ENCODE assay signal across 8 cellular contexts in genomic region chr19:40807147-40808020, GRCh38. TPM values are rescaled to one million over a fixed set of nuclear protein-coding genes. Genes with fewer than 3 reads are reported as not detected.
DNase-seq lines count a peak whose midpoint lies in the region; ATAC-seq and TF ChIP-seq lines count a peak whose summit lies in the region.

No MANE protein-coding gene starts in this region.

- no peak overlapping the region for H3K27ac ChIP-seq in PC-3 (ENCODE audit: low read length)
- H3K27ac ChIP-seq in gastrocnemius medialis: peak overlapping the region; percentile 54 to 96 (median 96)

- H3K9ac ChIP-seq in PC-3 (ENCODE audit: low read length): no peak overlapping the region

- H3K9me3 ChIP-seq in PC-3 (ENCODE audit: low read length) (no peaks in the 10 kb centered on the region), gastrocnemius medialis (no peaks in the 10 kb centered on the region)

- 0 out of 2 replicates have a peak, but pooled peaks cover 7% of the 10 kb centered on the region for H4K20me1 ChIP-seq in PC-3 (ENCODE audit: low read length)

- H3K4me3 ChIP-seq in PC-3 (ENCODE audit: low read length) (no peak overlapping the region), epithelial cell of esophagus (ENCODE audit: low read length) (no peak overlapping the region), gastrocnemius medialis (peak overlapping the region in 2 of 4 donors; percentile 6)

- peak; percentile 54 for ATAC-seq in PC-3
- no peak for ATAC-seq in gastrocnemius medialis
- no peak for ATAC-seq in HG03139 (IDR thresholded peaks at IDR 0.05; ENCODE audit: unreplicated experiment)
- ATAC-seq in GM18520 (IDR thresholded peaks at IDR 0.05; ENCODE audit: unreplicated experiment): no peak

- H3K4me2 ChIP-seq in PC-3 (ENCODE audit: low read length): no peak overlapping the region

- no peaks in the 10 kb centered on the region for H3K9me2 ChIP-seq in PC-3 (replicated peaks; ENCODE audit: low read length)

- intact Hi-C loops in PC-3 (cut with micrococcal nuclease): no loop called here
- intact Hi-C loops in gastrocnemius medialis (cut with DNase I; ENCODE audit: low total_unique reads): loop anchor here (2.0 kb wide), 1 partner anchor 57 kb away; the partner anchor contains the start of genes ACTMAP and SNRPA

- TF ChIP-seq POLR2A in gastrocnemius medialis (IDR thresholded peaks at IDR 0.05): no peak

- peaks cover 32% of the 10 kb centered on the region for H3K79me2 ChIP-seq in PC-3 (ENCODE audit: low read length)

- H3K36me3 ChIP-seq in PC-3 (ENCODE audit: low read depth, low read length) (peaks cover 6% of the 10 kb centered on the region), gastrocnemius medialis (peaks cover 0 to 20% of the 10 kb centered on the region in 2 donors)

- in situ Hi-C loops in gastrocnemius medialis (cut with MboI; ENCODE audit: low sequenced_read_pairs in 4 of 4): no loop called here

- H3K27me3 ChIP-seq in PC-3 (ENCODE audit: low read length): no peaks in the 10 kb centered on the region
- no peaks in the 10 kb centered on the region for H3K27me3 ChIP-seq in gastrocnemius medialis

- POLR2A ChIA-PET in PC-3 (lab: Charles Lee; ENCODE audit: unreplicated experiment): no interaction called here

- peaks cover 12% of the 10 kb centered on the region; the same call in 1 of the 2 replicates for H3K4me1 ChIP-seq in PC-3 (ENCODE audit: insufficient read depth, low read length)
- peaks cover 63 to 67% of the 10 kb centered on the region in 2 donors for H3K4me1 ChIP-seq in gastrocnemius medialis

- no TSS peak for BruUV-seq in PC-3 (replicated peaks; lab: Mats Ljungman, UMichigan)

- H3F3A ChIP-seq in PC-3 (ENCODE audit: low read length, unreplicated experiment): no peaks in the 10 kb centered on the region

- CTCF ChIA-PET in PC-3 (lab: Charles Lee): interaction anchor here (0.7 kb wide), 1 partner anchor 9 kb away, joined by 3 read pairs; the partner anchor contains the start of gene EGLN2

- no peak overlapping the region for H2AFZ ChIP-seq in PC-3 (ENCODE audit: low read length)

- DNase-seq in NCI-H2196 (lab: John Stamatoyannopoulos, UW; ENCODE audit: unreplicated experiment) (peak; percentile 22), NCI-H2196 treated with DMSO at 0.1 percent for 48 hours (lab: John Stamatoyannopoulos, UW; ENCODE audit: unreplicated experiment) (no peak), PC-3 (peak; percentile 49), epithelial cell of esophagus (ENCODE audit: low read depth) (peak; percentile 43), gastrocnemius medialis (no peak), A172 (ENCODE audit: low spot score) (no peak)

- peak; percentile 59 for TF ChIP-seq CTCF in PC-3 (conservative IDR thresholded peaks at IDR 0.05; ENCODE audit: low read depth, low read length)
- peak; percentile 47 for TF ChIP-seq CTCF in epithelial cell of esophagus (IDR thresholded peaks at IDR 0.05; ENCODE audit: insufficient read depth, low read depth, low read length, missing control alignments)
- TF ChIP-seq CTCF in gastrocnemius medialis (IDR thresholded peaks at IDR 0.05 in 4 of 5, conservative IDR thresholded peaks at IDR 0.05 in 1 of 5): peak in 1 of 5 experiments; percentile 4

RNA-seq across cellular contexts. Expression of gene EGLN2, which starts 8.4 kb away (rescaled TPM):
- 36.6 and 58.9 TPM in 2 replicates for total RNA-seq in PC-3 (2014; rRNA removed)
- total RNA-seq in gastrocnemius medialis: 10 to 100 TPM; 42.7 to 56.6 (median 47.9) TPM
- 80.0 and 123 TPM in 2 replicates for total RNA-seq in A172 (2014; rRNA removed; shearing (Covaris generic))

RNA-seq across cellular contexts. Expression of gene RAB4B, which starts 29.3 kb away (rescaled TPM):
- total RNA-seq in PC-3 (2014; rRNA removed) (7.4 and 13.9 TPM in 2 replicates), gastrocnemius medialis (10 to 100 TPM; 14.9 to 27.2 (median 19.7) TPM)
- total RNA-seq in A172 (2014; rRNA removed; shearing (Covaris generic)): 10.3 and 19.9 TPM in 2 replicates

RNA-seq across cellular contexts. Expression of gene MIA, which starts 32.1 kb away (rescaled TPM):
- 1.4 TPM in 1 of 2 replicates, not detected in the other for total RNA-seq in PC-3 (2014; rRNA removed)
- not detected for total RNA-seq in gastrocnemius medialis
- total RNA-seq in A172 (2014; rRNA removed; shearing (Covaris generic)): not detected in 2 replicates

RNA-seq across cellular contexts. Expression of gene CYP2A6, which starts 42.9 kb away (rescaled TPM):
- not detected in 2 replicates for total RNA-seq in PC-3 (2014; rRNA removed)
- total RNA-seq in gastrocnemius medialis: under 1 TPM in 2 of 4 donors, not detected in 2; 0.16 to 0.20 TPM
- total RNA-seq in A172 (2014; rRNA removed; shearing (Covaris generic)): not detected in 2 replicates

RNA-seq across cellular contexts. Expression of gene SNRPA, which starts 56.4 kb away (rescaled TPM):
- 207 and 243 TPM in 2 replicates for total RNA-seq in PC-3 (2014; rRNA removed)
- total RNA-seq in gastrocnemius medialis: 10 to 100 TPM; 24.3 to 35.2 (median 27.3) TPM
- total RNA-seq in A172 (2014; rRNA removed; shearing (Covaris generic)): 64.7 and 87.9 TPM in 2 replicates

Comparison
In these comparisons a context has a peak if more than half of its experiments do, and no peak if none do; other contexts are left out.
1. DNase-seq: peak in NCI-H2196 (single experiment), PC-3 (single experiment) and epithelial cell of esophagus (single experiment); none in NCI-H2196 treated with DMSO at 0.1 percent for 48 hours (single experiment), gastrocnemius medialis (0 of 2) and A172 (single experiment).